Comparison of ENCODE assay signal across 8 cellular contexts in genomic region chr10:87683356-87683755, GRCh38.
"Had no signal": no experiment of that assay in that cellular context is flagged by ENCODE, and none has a peak within 500 bp of the region (broad histone marks: within the 10 kb centered on the region; RNA-seq: fewer than 3 reads in every experiment).

No MANE protein-coding gene starts in this region.

- H3K4me1 ChIP-seq: HAP-1 had no signal

- H3K9me3 ChIP-seq: HAP-1 had no signal

- H3K27ac ChIP-seq: GM23248, HL-60 had no signal

- H3K4me3 ChIP-seq: GM23248, HAP-1 had no signal

- H2AFZ ChIP-seq: GM23248 had no signal

- H3K9ac ChIP-seq: GM23248 had no signal

- DNase-seq: GM23248, GOT3, H7, HFFc6, KG1 had no signal

- ATAC-seq: HCT116 had no signal

- H3K36me3 ChIP-seq: HAP-1 had no signal
